Comparison of ENCODE assay signal across 9 cellular contexts in the genomic region with DNA sequence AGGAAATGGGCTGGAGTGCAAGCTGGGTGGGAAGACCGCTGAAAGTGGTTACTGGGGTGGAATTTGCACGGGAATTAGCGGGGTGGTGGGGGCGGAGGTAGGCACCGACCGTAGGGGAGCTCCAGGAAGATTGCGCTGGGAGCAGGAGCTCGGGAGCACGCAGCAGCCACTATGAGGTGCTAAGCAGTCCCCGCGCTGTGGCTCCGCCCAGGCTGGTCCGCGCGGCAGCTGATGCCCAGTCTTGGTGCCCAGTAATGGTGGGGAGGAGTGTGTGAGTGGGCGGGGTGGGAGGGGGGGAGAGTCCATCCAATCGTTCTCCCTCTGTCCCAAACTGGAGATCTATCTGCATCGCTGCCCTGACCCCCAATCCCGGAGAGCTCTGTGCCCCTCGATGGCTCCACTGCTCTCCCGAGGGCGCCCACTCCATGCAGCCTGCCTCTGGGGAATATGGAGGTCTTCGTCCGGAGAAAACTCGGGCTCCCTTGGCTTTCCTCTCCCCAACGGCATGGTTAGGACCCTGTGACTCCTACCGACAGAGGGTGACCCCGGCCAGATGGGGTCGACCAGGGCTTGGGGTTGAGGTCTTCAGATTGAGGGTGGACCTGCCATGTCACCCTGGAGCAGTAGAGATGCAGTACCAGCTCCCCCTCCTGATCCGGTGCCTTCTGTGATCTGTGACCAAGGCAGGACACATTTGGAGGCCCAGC. TPM values are rescaled to one million over a fixed set of nuclear protein-coding genes. Genes with fewer than 3 reads are reported as not detected.
DNase-seq lines count a peak whose midpoint lies in the region; FAIRE-seq and TF ChIP-seq lines count a peak whose summit lies in the region.
"Had no signal": no experiment of that assay in that cellular context is flagged by ENCODE, and none has a peak within 500 bp of the region (broad histone marks: within the 10 kb centered on the region; RNA-seq: fewer than 3 reads in every experiment).

No MANE protein-coding gene starts in this region.

- no peaks in the 10 kb centered on the region for H3K27me3 Mint-ChIP-seq in activated naive CD4-positive, alpha-beta T cell treated with anti-CD3 and anti-CD28 coated beads, Interleukin-2, amount 50 U/mL, for 24 hours
- no peaks in the 10 kb centered on the region for H3K27me3 Mint-ChIP-seq in chondrocyte (ENCODE audit: low read depth)

- no peaks in the 10 kb centered on the region for H4K20me1 ChIP-seq in H1 (replicated peaks in 1 of 2; ENCODE audit: control insufficient read depth in 1 of 2, insufficient read depth in 2 of 2, low read length in 2 of 2)

- H3K9me3 Mint-ChIP-seq in activated naive CD4-positive, alpha-beta T cell treated with anti-CD3 and anti-CD28 coated beads, Interleukin-2, amount 50 U/mL, for 24 hours: no peaks in the 10 kb centered on the region
- no peaks in the 10 kb centered on the region for H3K9me3 Mint-ChIP-seq in chondrocyte (ENCODE audit: low read depth)

- H2BK20ac ChIP-seq in H1 (ENCODE audit: low read length): no peak overlapping the region

- peaks cover 55% of the 10 kb centered on the region for H3K4me1 Mint-ChIP-seq in activated naive CD4-positive, alpha-beta T cell treated with anti-CD3 and anti-CD28 coated beads, Interleukin-2, amount 50 U/mL, for 24 hours
- H3K4me1 Mint-ChIP-seq in chondrocyte (ENCODE audit: low read depth): no peaks in the 10 kb centered on the region

- 36% methylated on average over 28 of the region's 30 CpGs; no CpG with 5 or more reads in 1 of the 2 experiments for WGBS in H1 (ENCODE audit: extremely low coverage in 1 of 2, insufficient coverage in 1 of 2, insufficient read length in 1 of 2, insufficient replicate concordance in 2 of 2, low coverage in 1 of 2, low lambda C conversion rate in 2 of 2, missing lambda C conversion rate in 1 of 2), 2 experiments

- peaks cover 4% of the 10 kb centered on the region for H3K23me2 ChIP-seq in H1 (ENCODE audit: low read depth, low read length)

- no peak; a peak in 1 of 4 replicates for TF ChIP-seq RAD21 in H1 (IDR thresholded peaks at IDR 0.05 in 1 of 2, conservative IDR thresholded peaks at IDR 0.05 in 1 of 2; ENCODE audit: low read depth in 2 of 2, low read length in 2 of 2)

- H3K18ac ChIP-seq in H1 (ENCODE audit: extremely low read depth, low read length): peak overlapping the region; percentile 48

- H2BK5ac ChIP-seq in H1 (ENCODE audit: low read depth, low read length): no peak overlapping the region

- H3K4me3 ChIP-seq in H1 (ENCODE audit: extremely low read depth in 1 of 4, insufficient read depth in 2 of 4, low read depth in 3 of 4, low read length in 4 of 4) (peak overlapping the region; percentile 27 to 63 (median 45); a peak in 7 of 8 replicates), muscle layer of colon (ENCODE audit: low read depth in 1 of 2, low read length in 2 of 2) (peak overlapping the region; percentile 59 to 83), uterus (peak overlapping the region; percentile 2 to 42)

- H3K27ac Mint-ChIP-seq in activated naive CD4-positive, alpha-beta T cell treated with anti-CD3 and anti-CD28 coated beads, Interleukin-2, amount 50 U/mL, for 24 hours: peak overlapping the region; percentile 84
- H3K27ac Mint-ChIP-seq in chondrocyte (ENCODE audit: unreplicated experiment): no peak overlapping the region

- CTCF ChIA-PET in H1 (lab: Charles Lee; ENCODE audit: partially characterized antibody): interaction anchor here (0.7 to 11.9 kb wide), 33 partner anchors 9 to 426 kb away, joined by 3 to 186 read pairs (median 12); partner anchors contain the start of genes DBNDD2, PIGT, SDC4 and SYS1

- H3K4me2 ChIP-seq in H1 (ENCODE audit: insufficient read depth in 1 of 2, low read depth in 2 of 2, low read length in 2 of 2): peak overlapping the region; percentile 54 to 86

- intact Hi-C loops in uterus (cut with DNase I; ENCODE audit: low total_unique reads): no loop called here

- H3K27me3 ChIP-seq in H1 (replicated peaks in 1 of 4; ENCODE audit: control insufficient read depth in 3 of 4, extremely low read depth in 1 of 4, insufficient read depth in 3 of 4, low read length in 3 of 4) (peaks cover 0 to 12% (median 9%) of the 10 kb centered on the region in 4 experiments; a peak in 3 of 7 replicates), muscle layer of colon (ENCODE audit: control insufficient read depth in 1 of 2, insufficient read depth in 2 of 2, low read length in 2 of 2) (no peaks in the 10 kb centered on the region), uterus (no peaks in the 10 kb centered on the region)

- no peak for FAIRE-seq in H1 (lab: Jason Lieb, UNC)

- no peak overlapping the region for H3K4ac ChIP-seq in H1 (replicated peaks; ENCODE audit: insufficient read length, low read depth, low read length)

- no peak overlapping the region for H2BK120ac ChIP-seq in H1 (replicated peaks; ENCODE audit: low read depth, low read length)

- TF ChIP-seq CTCF in H1 (IDR thresholded peaks at IDR 0.05; ENCODE audit: control extremely low read depth in 1 of 3, insufficient read depth in 1 of 3, low read depth in 1 of 3, low read length in 3 of 3) (peak in 2 of 3 experiments; percentile 0 to 5; a peak in 2 of 4 replicates), uterus (IDR thresholded peaks at IDR 0.05) (no peak), chondrocyte (IDR thresholded peaks at IDR 0.05) (no peak)

- H3K23ac ChIP-seq in H1 (ENCODE audit: insufficient read length): no peak overlapping the region

- H3K9ac ChIP-seq in H1 (replicated peaks in 1 of 4; ENCODE audit: extremely low read depth in 1 of 4, low read depth in 3 of 4, low read length in 3 of 4) (no peak overlapping the region), muscle layer of colon (ENCODE audit: low read length) (peak overlapping the region; percentile 67)

- H3K27ac ChIP-seq in H1 (ENCODE audit: low read depth, low read length) (no peak overlapping the region), muscle layer of colon (ENCODE audit: low read depth, low read length) (peak overlapping the region; percentile 94), uterus (peak overlapping the region; percentile 66 to 80)

- H2AFZ ChIP-seq in H1 (ENCODE audit: low read length): peak overlapping the region; percentile 84

- peaks cover 0 to 14% (median 9%) of the 10 kb centered on the region in 4 experiments; a peak in 6 of 7 replicates for H3K4me1 ChIP-seq in H1 (replicated peaks in 1 of 4; ENCODE audit: control insufficient read depth in 3 of 4, insufficient read depth in 4 of 4, low read length in 3 of 4)
- H3K4me1 ChIP-seq in muscle layer of colon (ENCODE audit: insufficient read depth, low read length): peaks cover 11% of the 10 kb centered on the region
- no peaks in the 10 kb centered on the region for H3K4me1 ChIP-seq in uterus

- no peaks in the 10 kb centered on the region for H3K36me3 Mint-ChIP-seq in activated naive CD4-positive, alpha-beta T cell treated with anti-CD3 and anti-CD28 coated beads, Interleukin-2, amount 50 U/mL, for 24 hours
- peaks cover 9% of the 10 kb centered on the region for H3K36me3 Mint-ChIP-seq in chondrocyte (ENCODE audit: low read depth)

- no peak for DNase-seq in activated naive CD4-positive, alpha-beta T cell treated with Interleukin-2 at 50 U/mL for 16 hours
- DNase-seq in H1 (ENCODE audit: low read depth in 1 of 2, low spot score in 2 of 2) (peak in 1 of 2 experiments; percentile 58), uterus (peak in 1 of 2 donors; percentile 50), NCI-H446 treated with DMSO at 0.1 percent for 48 hours (lab: John Stamatoyannopoulos, UW) (no peak), activated gamma-delta T cell treated with Interleukin-2 at 50 U/mL for 16 hours (no peak), chondrocyte (ENCODE audit: low spot score) (no peak)
- DNase-seq: DMS79 had no signal

- H3K36me3 ChIP-seq in H1 (ENCODE audit: control insufficient read depth in 2 of 4, insufficient read depth in 4 of 4, low read length in 3 of 4) (peaks cover 0 to 4% (median 1%) of the 10 kb centered on the region in 4 experiments; a peak in 1 of 8 replicates), muscle layer of colon (ENCODE audit: insufficient read depth, low read length) (peaks cover 6% of the 10 kb centered on the region), uterus (no peaks in the 10 kb centered on the region)

- H3K79me1 ChIP-seq in H1 (ENCODE audit: low read depth, low read length): no peaks in the 10 kb centered on the region

- H4K91ac ChIP-seq in H1 (replicated peaks; ENCODE audit: insufficient read length, low read length): no peak overlapping the region

- H2AK5ac ChIP-seq in H1 (ENCODE audit: low read depth, low read length): no peak overlapping the region

- H2BK12ac ChIP-seq in H1 (ENCODE audit: low read depth, low read length): peak overlapping the region; percentile 43; the same call in 1 of the 2 replicates

- H4K8ac ChIP-seq in H1 (ENCODE audit: extremely low read depth, insufficient read depth, low read length): no peak overlapping the region; the same call in 1 of the 2 replicates

- no peak overlapping the region for H3K56ac ChIP-seq in H1 (replicated peaks; ENCODE audit: insufficient read length, low read depth, low read length)

- peak overlapping the region; percentile 83 for H3K4me3 Mint-ChIP-seq in activated naive CD4-positive, alpha-beta T cell treated with anti-CD3 and anti-CD28 coated beads, Interleukin-2, amount 50 U/mL, for 24 hours
- H3K4me3 Mint-ChIP-seq in chondrocyte (ENCODE audit: unreplicated experiment): no peak overlapping the region

- H3K9me3 ChIP-seq in H1 (ENCODE audit: insufficient read depth in 2 of 2, low read depth in 1 of 2, low read length in 1 of 2) (no peaks in the 10 kb centered on the region), muscle layer of colon (ENCODE audit: low read length) (no peaks in the 10 kb centered on the region), uterus (no peaks in the 10 kb centered on the region)

- no peak for TF ChIP-seq POLR2A in H1 (IDR thresholded peaks at IDR 0.05; ENCODE audit: control extremely low read depth in 1 of 2, low read depth in 2 of 2, low read length in 2 of 2)
- TF ChIP-seq POLR2A in uterus (IDR thresholded peaks at IDR 0.05): no peak

- H3K14ac ChIP-seq in H1 (ENCODE audit: insufficient read length): no peak overlapping the region

- no peak overlapping the region for H4K5ac ChIP-seq in H1 (ENCODE audit: insufficient read length, low read depth, low read length)

- POLR2A ChIA-PET in H1 (lab: Charles Lee; ENCODE audit: partially characterized antibody): interaction anchor here (0.6 to 4.5 kb wide), 10 partner anchors 9 to 76 kb away, joined by 3 to 42 read pairs (median 5); partner anchors contain the start of genes DBNDD2, PIGT and SYS1

- TF ChIP-seq EP300 in H1 (IDR thresholded peaks at IDR 0.05; ENCODE audit: borderline replicate concordance in 1 of 2, low read depth in 2 of 2, low read length in 2 of 2): no peak

- H2BK15ac ChIP-seq in H1 (ENCODE audit: low read length): no peak overlapping the region; the same call in 1 of the 2 replicates

- no peaks in the 10 kb centered on the region for H3K79me2 ChIP-seq in H1 (ENCODE audit: control insufficient read depth in 1 of 2, insufficient read depth in 2 of 2, low read length in 2 of 2)

RNA-seq across cellular contexts. Expression of gene TP53TG5, which starts 5.3 kb away (rescaled TPM):
- not detected in 2 replicates for total RNA-seq in H1 (2021; fragmentation: NEBNext Ultra II Directional; extraction: Animal tissue kit (Norgen Biotek cat#: 25700))
- not detected in 2 replicates for polyA plus RNA-seq in H1 (2011; rRNA removed)
- polyA plus RNA-seq in H1 (2011; cell fraction: cytosol; rRNA removed): 0.03 TPM
- polyA plus RNA-seq in H1 (2011; cell fraction: nucleus; rRNA removed): 1.6 TPM
- polyA plus RNA-seq in H1 (2012, experiment 1 of 2): 0.42 to 0.67 TPM (median 0.60 TPM) in 4 replicates
- polyA plus RNA-seq in H1 (2012, experiment 2 of 2): not detected
- polyA plus RNA-seq in H1 (2013, experiment 1 of 2): not detected
- polyA plus RNA-seq in H1 (2013, experiment 2 of 2): not detected
- polyA minus RNA-seq in H1 (2011; rRNA and poly(A)+ RNA removed): 0.19 TPM in 1 of 2 replicates, not detected in the other
- not detected for polyA minus RNA-seq in H1 (2011; cell fraction: cytosol; rRNA and poly(A)+ RNA removed)
- 1.1 TPM for polyA minus RNA-seq in H1 (2011; cell fraction: nucleus; rRNA and poly(A)+ RNA removed)
- 1 to 10 TPM in 1 of 4 donors, not detected in 3; 1.9 TPM for total RNA-seq in uterus
- not detected in 3 replicates for total RNA-seq in chondrocyte

RNA-seq across cellular contexts. Expression of gene SYS1, which starts 9.8 kb away (rescaled TPM):
- 18.2 and 19.6 TPM in 2 replicates for total RNA-seq in H1 (2021; fragmentation: NEBNext Ultra II Directional; extraction: Animal tissue kit (Norgen Biotek cat#: 25700))
- 50.8 and 57.4 TPM in 2 replicates for polyA plus RNA-seq in H1 (2011; rRNA removed)
- 29.3 TPM for polyA plus RNA-seq in H1 (2011; cell fraction: cytosol; rRNA removed)
- 32.0 TPM for polyA plus RNA-seq in H1 (2011; cell fraction: nucleus; rRNA removed)
- 15.1 to 17.8 TPM (median 16.5 TPM) in 4 replicates for polyA plus RNA-seq in H1 (2012, experiment 1 of 2)
- polyA plus RNA-seq in H1 (2012, experiment 2 of 2): 23.0 TPM
- 15.6 TPM for polyA plus RNA-seq in H1 (2013, experiment 1 of 2)
- 18.9 TPM for polyA plus RNA-seq in H1 (2013, experiment 2 of 2)
- polyA minus RNA-seq in H1 (2011; rRNA and poly(A)+ RNA removed): 44.9 and 51.1 TPM in 2 replicates
- 15.0 TPM for polyA minus RNA-seq in H1 (2011; cell fraction: cytosol; rRNA and poly(A)+ RNA removed)
- polyA minus RNA-seq in H1 (2011; cell fraction: nucleus; rRNA and poly(A)+ RNA removed): 21.8 TPM
- total RNA-seq in uterus (10 to 100 TPM; 19.0 to 35.6 (median 25.0) TPM), chondrocyte (18.1 to 18.8 TPM (median 18.3 TPM) in 3 replicates)

RNA-seq across cellular contexts. Expression of gene SDC4, which starts 24.6 kb away (rescaled TPM):
- total RNA-seq in H1 (2021; fragmentation: NEBNext Ultra II Directional; extraction: Animal tissue kit (Norgen Biotek cat#: 25700)): 59.2 and 60.2 TPM in 2 replicates
- polyA plus RNA-seq in H1 (2011; rRNA removed): 29.9 and 34.6 TPM in 2 replicates
- 33.3 TPM for polyA plus RNA-seq in H1 (2011; cell fraction: cytosol; rRNA removed)
- 20.2 TPM for polyA plus RNA-seq in H1 (2011; cell fraction: nucleus; rRNA removed)
- 49.5 to 58.2 TPM (median 53.1 TPM) in 4 replicates for polyA plus RNA-seq in H1 (2012, experiment 1 of 2)
- 62.5 TPM for polyA plus RNA-seq in H1 (2012, experiment 2 of 2)
- polyA plus RNA-seq in H1 (2013, experiment 1 of 2): 51.2 TPM
- polyA plus RNA-seq in H1 (2013, experiment 2 of 2): 59.1 TPM
- 65.3 and 74.9 TPM in 2 replicates for polyA minus RNA-seq in H1 (2011; rRNA and poly(A)+ RNA removed)
- 45.6 TPM for polyA minus RNA-seq in H1 (2011; cell fraction: cytosol; rRNA and poly(A)+ RNA removed)
- 17.7 TPM for polyA minus RNA-seq in H1 (2011; cell fraction: nucleus; rRNA and poly(A)+ RNA removed)
- 10 to 100 TPM in 3 of 4 donors, 1 to 10 TPM in 1; 7.9 to 77.9 (median 48.4) TPM for total RNA-seq in uterus
- total RNA-seq in chondrocyte: 17.1 to 21.4 TPM (median 21.2 TPM) in 3 replicates

RNA-seq across cellular contexts. Expression of gene DBNDD2, which starts 35.3 kb away (rescaled TPM):
- total RNA-seq in H1 (2021; fragmentation: NEBNext Ultra II Directional; extraction: Animal tissue kit (Norgen Biotek cat#: 25700)): 50.1 and 55.8 TPM in 2 replicates
- 95.5 and 96.3 TPM in 2 replicates for polyA plus RNA-seq in H1 (2011; rRNA removed)
- 85.0 TPM for polyA plus RNA-seq in H1 (2011; cell fraction: cytosol; rRNA removed)
- polyA plus RNA-seq in H1 (2011; cell fraction: nucleus; rRNA removed): 66.6 TPM
- polyA plus RNA-seq in H1 (2012, experiment 1 of 2): 48.7 to 57.4 TPM (median 52.4 TPM) in 4 replicates
- polyA plus RNA-seq in H1 (2012, experiment 2 of 2): 63.4 TPM
- polyA plus RNA-seq in H1 (2013, experiment 1 of 2): 42.3 TPM
- polyA plus RNA-seq in H1 (2013, experiment 2 of 2): 39.7 TPM
- 44.8 and 54.0 TPM in 2 replicates for polyA minus RNA-seq in H1 (2011; rRNA and poly(A)+ RNA removed)
- polyA minus RNA-seq in H1 (2011; cell fraction: cytosol; rRNA and poly(A)+ RNA removed): 20.8 TPM
- 23.7 TPM for polyA minus RNA-seq in H1 (2011; cell fraction: nucleus; rRNA and poly(A)+ RNA removed)
- 10 to 100 TPM in 3 of 4 donors, 1 to 10 TPM in 1; 7.5 to 84.2 (median 62.4) TPM for total RNA-seq in uterus
- total RNA-seq in chondrocyte: 11.3 to 47.0 TPM (median 46.6 TPM) in 3 replicates

RNA-seq across cellular contexts. Expression of gene PIGT, which starts 43.1 kb away (rescaled TPM):
- total RNA-seq in H1 (2021; fragmentation: NEBNext Ultra II Directional; extraction: Animal tissue kit (Norgen Biotek cat#: 25700)): 64.3 and 66.0 TPM in 2 replicates
- polyA plus RNA-seq in H1 (2011; rRNA removed): 89.7 and 113 TPM in 2 replicates
- polyA plus RNA-seq in H1 (2011; cell fraction: cytosol; rRNA removed): 43.9 TPM
- polyA plus RNA-seq in H1 (2011; cell fraction: nucleus; rRNA removed): 108 TPM
- polyA plus RNA-seq in H1 (2012, experiment 1 of 2): 44.9 to 80.5 TPM (median 75.7 TPM) in 4 replicates
- 96.4 TPM for polyA plus RNA-seq in H1 (2012, experiment 2 of 2)
- 122 TPM for polyA plus RNA-seq in H1 (2013, experiment 1 of 2)
- polyA plus RNA-seq in H1 (2013, experiment 2 of 2): 130 TPM
- polyA minus RNA-seq in H1 (2011; rRNA and poly(A)+ RNA removed): 46.3 and 58.1 TPM in 2 replicates
- polyA minus RNA-seq in H1 (2011; cell fraction: cytosol; rRNA and poly(A)+ RNA removed): 44.5 TPM
- 48.0 TPM for polyA minus RNA-seq in H1 (2011; cell fraction: nucleus; rRNA and poly(A)+ RNA removed)
- total RNA-seq in uterus (10 to 100 TPM; 28.7 to 89.2 (median 62.6) TPM), chondrocyte (100.0 to 116 TPM (median 105 TPM) in 3 replicates)

Comparison
In these comparisons a context has a peak if more than half of its experiments do, and no peak if none do; other contexts are left out.
1. CTCF ChIP-seq: peak in H1 (2 of 3); none in uterus (0 of 4) and chondrocyte (single experiment).
2. Peak in every context shown above with its lines, with median percentiles within 50 percentile points of each other: H3K4me3 ChIP-seq.